Comparison of ENCODE assay signal across 10 cellular contexts in genomic region chr6:33695451-33695855, GRCh38. TPM values are rescaled to one million over a fixed set of nuclear protein-coding genes. Genes with fewer than 3 reads are reported as not detected.
A peak's percentile ranks its signal among the peaks of the same experiment; 100 is the strongest.
DNase-seq lines count a peak whose midpoint lies in the region; ATAC-seq and TF ChIP-seq lines count a peak whose summit lies in the region.
"Had no signal": no experiment of that assay in that cellular context is flagged by ENCODE, and none has a peak within 500 bp of the region (broad histone marks: within the 10 kb centered on the region; RNA-seq: fewer than 3 reads in every experiment).

No MANE protein-coding gene starts in this region.

- CTCF ChIA-PET in T-cell (lab: Charles Lee) = no interaction called here

- H3K4me1 Mint-ChIP-seq in T-helper 1 cell treated with Interleukin-12 subunit alpha and Interleukin-12 subunit beta and Interleukin-4 antibody, amounts not matched to agents 30 μg/mL and 1 μg/mL, for 36 hours (ENCODE audit: low read depth) = peaks cover 62% of the 10 kb centered on the region
- H3K4me1 Mint-ChIP-seq in T-cell = peaks cover 63 to 87% (median 78%) of the 10 kb centered on the region in 3 donors
- peaks cover 82% of the 10 kb centered on the region for H3K4me1 Mint-ChIP-seq in stimulated activated naive CD8-positive, alpha-beta T cell treated with anti-CD3 and anti-CD28 coated beads, Interleukin-15, amount 100 ng/mL, for 72 hours

- H3K4me2 ChIP-seq in hepatocyte = no peak overlapping the region

- no peak overlapping the region for H3K27ac ChIP-seq in hepatocyte
- H3K27ac ChIP-seq: HL-60 had no signal

- no peaks in the 10 kb centered on the region for H3K9me3 ChIP-seq in hepatocyte (ENCODE audit: low read depth)

- 92% methylated on average over 15 of the region's 15 CpGs for WGBS in hepatocyte (ENCODE audit: low lambda C conversion rate, missing lambda C conversion rate)
- 13 to 36% methylated on average over 4 to 14 of the region's 15 CpGs for WGBS in lower leg skin, 2 donors

- no peaks in the 10 kb centered on the region for H3K36me3 ChIP-seq in hepatocyte (replicated peaks; ENCODE audit: insufficient read depth, low read depth)

- H4K20me1 ChIP-seq in hepatocyte (ENCODE audit: insufficient read depth, poor library complexity, severe bottlenecking) = no peaks in the 10 kb centered on the region

- H2AFZ ChIP-seq in hepatocyte = no peak overlapping the region

- no peak for TF ChIP-seq POLR2A in lower leg skin (IDR thresholded peaks at IDR 0.05)

- H3K27me3 ChIP-seq in hepatocyte = no peaks in the 10 kb centered on the region

- no peak for ATAC-seq in T-cell (replicated peaks in 1 of 4)
- ATAC-seq in stimulated activated naive CD8-positive, alpha-beta T cell treated with anti-CD3 and anti-CD28 coated beads, Interleukin-15, amount 100 ng/mL, for 72 hours = no peak

- peaks cover 45% of the 10 kb centered on the region for H3K36me3 Mint-ChIP-seq in T-helper 1 cell treated with Interleukin-12 subunit alpha and Interleukin-12 subunit beta and Interleukin-4 antibody, amounts not matched to agents 30 μg/mL and 1 μg/mL, for 36 hours (ENCODE audit: low read depth)
- H3K36me3 Mint-ChIP-seq in T-cell = peaks cover 39% of the 10 kb centered on the region

- TF ChIP-seq CTCF in hepatocyte (IDR thresholded peaks at IDR 0.05; ENCODE audit: poor library complexity) (no peak), lower leg skin (IDR thresholded peaks at IDR 0.05) (no peak)

- no peak overlapping the region for H3K4me3 Mint-ChIP-seq in T-helper 1 cell treated with Interleukin-12 subunit alpha and Interleukin-12 subunit beta and Interleukin-4 antibody, amounts not matched to agents 30 μg/mL and 1 μg/mL, for 36 hours
- peak overlapping the region in 1 of 3 donors; percentile 71 for H3K4me3 Mint-ChIP-seq in T-cell
- H3K4me3 Mint-ChIP-seq in stimulated activated naive CD8-positive, alpha-beta T cell treated with anti-CD3 and anti-CD28 coated beads, Interleukin-15, amount 100 ng/mL, for 72 hours = no peak overlapping the region

- DNase-seq in T-helper 1 cell = no peak
- DNase-seq in T-cell = no peak
- peak; percentile 47 for DNase-seq in fibroblast of gingiva (ENCODE audit: low read depth)
- DNase-seq in stimulated activated naive CD8-positive, alpha-beta T cell treated with anti-CD3 and anti-CD28 coated beads, Interleukin-15, amount 100 ng/mL, for 72 hours = no peak
- no peak for DNase-seq in hepatocyte (ENCODE audit: low spot score)
- DNase-seq in lower leg skin (ENCODE audit: low spot score in 2 of 2) = no peak
- DNase-seq in occipital lobe (lab: John Stamatoyannopoulos, UW) = no peak
- DNase-seq: NCI-H2029 treated with DMSO at 0.1 percent for 48 hours had no signal

- H3K9me3 Mint-ChIP-seq in T-helper 1 cell treated with Interleukin-12 subunit alpha and Interleukin-12 subunit beta and Interleukin-4 antibody, amounts not matched to agents 30 μg/mL and 1 μg/mL, for 36 hours = no peaks in the 10 kb centered on the region
- H3K9me3 Mint-ChIP-seq in T-cell = no peaks in the 10 kb centered on the region
- H3K9me3 Mint-ChIP-seq in stimulated activated naive CD8-positive, alpha-beta T cell treated with anti-CD3 and anti-CD28 coated beads, Interleukin-15, amount 100 ng/mL, for 72 hours = no peaks in the 10 kb centered on the region

- no peaks in the 10 kb centered on the region for H3K27me3 Mint-ChIP-seq in T-helper 1 cell treated with Interleukin-12 subunit alpha and Interleukin-12 subunit beta and Interleukin-4 antibody, amounts not matched to agents 30 μg/mL and 1 μg/mL, for 36 hours (ENCODE audit: low read depth)
- no peaks in the 10 kb centered on the region for H3K27me3 Mint-ChIP-seq in T-cell
- H3K27me3 Mint-ChIP-seq in stimulated activated naive CD8-positive, alpha-beta T cell treated with anti-CD3 and anti-CD28 coated beads, Interleukin-15, amount 100 ng/mL, for 72 hours = no peaks in the 10 kb centered on the region

- POLR2A ChIA-PET in T-cell (lab: Charles Lee) = no interaction called here

- intact Hi-C loops in lower leg skin (cut with DNase I; ENCODE audit: low total_unique reads) = no loop called here

- no peaks in the 10 kb centered on the region for H3K79me2 ChIP-seq in hepatocyte

- H3K9me2 ChIP-seq in hepatocyte (replicated peaks; ENCODE audit: insufficient read depth) = no peaks in the 10 kb centered on the region

- H3K4me3 ChIP-seq in hepatocyte (no peak overlapping the region), lower leg skin (ENCODE audit: low read depth, poor library complexity, severe bottlenecking) (no peak overlapping the region)

- H3K27ac Mint-ChIP-seq in T-helper 1 cell treated with Interleukin-12 subunit alpha and Interleukin-12 subunit beta and Interleukin-4 antibody, amounts not matched to agents 30 μg/mL and 1 μg/mL, for 36 hours = peak overlapping the region; percentile 87
- H3K27ac Mint-ChIP-seq in T-cell = peak overlapping the region; percentile 96
- H3K27ac Mint-ChIP-seq in stimulated activated naive CD8-positive, alpha-beta T cell treated with anti-CD3 and anti-CD28 coated beads, Interleukin-15, amount 100 ng/mL, for 72 hours = peak overlapping the region; percentile 95 to 96

- peaks cover 11% of the 10 kb centered on the region for H3K4me1 ChIP-seq in hepatocyte (ENCODE audit: insufficient read depth)

RNA-seq across cellular contexts. Expression of gene UQCC2, which starts 16.0 kb away (rescaled TPM):
- total RNA-seq in T-cell = 10 to 100 TPM; 17.2 to 36.2 (median 32.7) TPM
- total RNA-seq in hepatocyte = 33.0 and 44.7 TPM in 2 replicates
- 147 and 151 TPM in 2 replicates for polyA plus RNA-seq in hepatocyte
- 10 to 100 TPM in 2 of 4 donors, 1 to 10 TPM in 2; 8.5 to 20.4 (median 10.2) TPM for total RNA-seq in lower leg skin
- 15.8 TPM for total RNA-seq in occipital lobe

RNA-seq across cellular contexts. Expression of gene IP6K3, which starts 51.3 kb away (rescaled TPM):
- total RNA-seq in T-cell = not detected
- total RNA-seq in hepatocyte = 7.9 and 9.5 TPM in 2 replicates
- polyA plus RNA-seq in hepatocyte = 21.1 and 25.3 TPM in 2 replicates
- total RNA-seq in lower leg skin = under 1 TPM in 1 of 4 donors, not detected in 3; 0.45 TPM
- total RNA-seq in occipital lobe = not detected
